ENCODE assay signal across 9 cellular contexts in genomic region chr9:79883073-79883645, GRCh38.
A peak's percentile ranks its signal among the peaks of the same experiment; 100 is the strongest.
DNase-seq lines count a peak whose midpoint lies in the region; ATAC-seq, FAIRE-seq and TF ChIP-seq lines count a peak whose summit lies in the region.
"Had no signal": no experiment of that assay in that cellular context is flagged by ENCODE, and none has a peak within 500 bp of the region (broad histone marks: within the 10 kb centered on the region; RNA-seq: fewer than 3 reads in every experiment).

No MANE protein-coding gene starts in this region.

- no peaks in the 10 kb centered on the region for H3K27me3 ChIP-seq in foreskin keratinocyte

- no peaks in the 10 kb centered on the region for H3K9me3 ChIP-seq in mucosa of descending colon

- no peak overlapping the region for H3K4me3 ChIP-seq in mucosa of descending colon

- POLR2A ChIA-PET in activated CD4-positive, alpha-beta memory T cell treated with anti-CD3 and anti-CD28 coated beads, Interleukin-2, amount 10 ng/mL, durations not matched to agents 7 days and 5 days (lab: Charles Lee) = interaction anchor here (1.0 to 1.4 kb wide), 2 partner anchors 71 to 312 kb away, joined by 3 read pairs; partner anchors contain the start of gene TLE4

- H3K9me3 Mint-ChIP-seq in activated CD4-positive, alpha-beta memory T cell treated with anti-CD3 and anti-CD28 coated beads, Interleukin-2, amount 10 ng/mL, durations not matched to agents 7 days and 5 days = no peaks in the 10 kb centered on the region

- FAIRE-seq in GM19239 (lab: Jason Lieb, UNC) = no peak
- FAIRE-seq: islet of Langerhans had no signal

- peak; percentile 71 for DNase-seq in activated CD4-positive, alpha-beta memory T cell treated with anti-CD3 and anti-CD28 coated beads, Interleukin-2, amount 10 ng/mL, durations not matched to agents 7 days and 5 days
- DNase-seq in mucosa of descending colon (peak in 1 of 3 donors; percentile 71), T1000 (lab: John Stamatoyannopoulos, UW) (no peak), foreskin keratinocyte (no peak), GM19239 (ENCODE audit: insufficient read length, low spot score) (no peak)

- CTCF ChIA-PET in activated CD4-positive, alpha-beta memory T cell treated with anti-CD3 and anti-CD28 coated beads, Interleukin-2, amount 10 ng/mL, durations not matched to agents 7 days and 5 days (lab: Charles Lee) = no interaction called here

- no peak overlapping the region for H3K4me3 Mint-ChIP-seq in activated CD4-positive, alpha-beta memory T cell treated with anti-CD3 and anti-CD28 coated beads, Interleukin-2, amount 10 ng/mL, durations not matched to agents 7 days and 5 days

- H3K36me3 Mint-ChIP-seq in activated CD4-positive, alpha-beta memory T cell treated with anti-CD3 and anti-CD28 coated beads, Interleukin-2, amount 10 ng/mL, durations not matched to agents 7 days and 5 days (ENCODE audit: low read depth) = no peaks in the 10 kb centered on the region

- TF ChIP-seq CTCF in mucosa of descending colon (IDR thresholded peaks at IDR 0.05) (no peak), foreskin keratinocyte (conservative IDR thresholded peaks at IDR 0.05) (no peak)

- intact Hi-C loops in mucosa of descending colon (cut with DNase I, micrococcal nuclease) = no loop called here

- H3K27me3 Mint-ChIP-seq in activated CD4-positive, alpha-beta memory T cell treated with anti-CD3 and anti-CD28 coated beads, Interleukin-2, amount 10 ng/mL, durations not matched to agents 7 days and 5 days = no peaks in the 10 kb centered on the region

- H3K36me3 ChIP-seq in mucosa of descending colon (ENCODE audit: low read depth) = no peaks in the 10 kb centered on the region

- ATAC-seq in GM18517 (IDR thresholded peaks at IDR 0.05; ENCODE audit: unreplicated experiment) (peak; percentile 64), HG03039 (IDR thresholded peaks at IDR 0.05; ENCODE audit: unreplicated experiment) (peak; percentile 43), mucosa of descending colon (peak; percentile 81), foreskin keratinocyte (no peak), HG03342 (IDR thresholded peaks at IDR 0.05; ENCODE audit: unreplicated experiment) (no peak)

- H3K27ac ChIP-seq in foreskin keratinocyte = no peak overlapping the region

- H3K4me1 ChIP-seq in mucosa of descending colon (ENCODE audit: low read depth) (no peaks in the 10 kb centered on the region), foreskin keratinocyte (no peaks in the 10 kb centered on the region)

- peak overlapping the region; percentile 56 for H3K27ac Mint-ChIP-seq in activated CD4-positive, alpha-beta memory T cell treated with anti-CD3 and anti-CD28 coated beads, Interleukin-2, amount 10 ng/mL, durations not matched to agents 7 days and 5 days

- peaks cover 41% of the 10 kb centered on the region for H3K4me1 Mint-ChIP-seq in activated CD4-positive, alpha-beta memory T cell treated with anti-CD3 and anti-CD28 coated beads, Interleukin-2, amount 10 ng/mL, durations not matched to agents 7 days and 5 days

Comparison
In these comparisons a context has a peak if more than half of its experiments do, and no peak if none do; other contexts are left out.
1. ATAC-seq: peak in GM18517 (single experiment), HG03039 (single experiment) and mucosa of descending colon (single experiment); none in foreskin keratinocyte (single experiment) and HG03342 (single experiment).